Comparison of ENCODE assay signal across 30 cellular contexts in the genomic region with DNA sequence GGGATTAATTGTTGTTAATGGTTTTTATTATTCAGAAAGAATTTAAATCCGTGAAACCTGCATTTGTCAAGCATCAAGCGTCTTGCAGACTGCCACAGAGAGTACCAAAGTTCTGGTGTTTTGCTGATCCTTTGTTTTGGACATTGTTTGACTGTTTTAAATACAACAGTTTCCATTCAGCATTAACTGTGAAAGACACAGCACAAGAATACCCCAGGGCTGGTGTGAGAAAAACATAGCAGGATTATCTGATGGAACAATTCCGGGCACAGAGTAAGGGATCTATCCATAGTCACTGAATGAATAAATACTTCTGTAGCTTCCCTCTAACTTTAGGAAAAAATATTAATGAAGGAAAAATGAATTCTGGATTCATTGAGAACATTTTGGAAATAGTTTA.
"Had no signal": no experiment of that assay in that cellular context is flagged by ENCODE, and none has a peak within 500 bp of the region (broad histone marks: within the 10 kb centered on the region; RNA-seq: fewer than 3 reads in every experiment).

No MANE protein-coding gene starts in this region.

- H3K4me3 Mint-ChIP-seq: activated CD4-positive, alpha-beta memory T cell treated with anti-CD3 and anti-CD28 coated beads for 36 hours; activated CD4-positive, alpha-beta T cell treated with anti-CD3 and anti-CD28 coated beads, Interleukin-2, amount 10 ng/mL, durations not matched to agents 24 days and 14 days; activated naive CD4-positive, alpha-beta T cell treated with anti-CD3 and anti-CD28 coated beads, Interleukin-2, amount 10 ng/mL, durations not matched to agents 7 days and 5 days; activated naive CD8-positive, alpha-beta T cell treated with anti-CD3 and anti-CD28 coated beads, Interleukin-2, amount 10 ng/mL, durations not matched to agents 7 days and 5 days; activated T-helper 1 cell treated with anti-CD3 and anti-CD28 coated beads, Interleukin-12 subunit alpha, Interleukin-12 subunit beta, Interleukin-2, Interleukin-4 antibody, amounts not matched to agents 30 ng/mL and 10 ng/mL and 1 ng/mL, durations not matched to agents 14 hours and 24 hours and 36 hours; brain; naive B cell; neural crest cell; T-helper 17 cell; type B pancreatic cell had no signal

- H3K36me3 Mint-ChIP-seq: brain, type B pancreatic cell had no signal

- H3K27ac Mint-ChIP-seq: activated CD4-positive, alpha-beta memory T cell treated with anti-CD3 and anti-CD28 coated beads for 36 hours; activated CD4-positive, alpha-beta T cell treated with anti-CD3 and anti-CD28 coated beads, Interleukin-2, amount 10 ng/mL, durations not matched to agents 24 days and 14 days; activated naive CD4-positive, alpha-beta T cell treated with anti-CD3 and anti-CD28 coated beads, Interleukin-2, amount 10 ng/mL, durations not matched to agents 7 days and 5 days; activated naive CD8-positive, alpha-beta T cell treated with anti-CD3 and anti-CD28 coated beads, Interleukin-2, amount 10 ng/mL, durations not matched to agents 7 days and 5 days; activated T-helper 1 cell treated with anti-CD3 and anti-CD28 coated beads, Interleukin-12 subunit alpha, Interleukin-12 subunit beta, Interleukin-2, Interleukin-4 antibody, amounts not matched to agents 30 ng/mL and 10 ng/mL and 1 ng/mL, durations not matched to agents 14 hours and 24 hours and 36 hours; brain; naive B cell; type B pancreatic cell had no signal

- DNase-seq: activated CD4-positive, alpha-beta memory T cell treated with anti-CD3 and anti-CD28 coated beads for 36 hours; activated CD4-positive, alpha-beta T cell treated with anti-CD3 and anti-CD28 coated beads, Interleukin-2, amount 10 ng/mL, durations not matched to agents 24 days and 14 days; activated CD4-positive, CD25-positive, alpha-beta regulatory T cell treated with anti-CD3 and anti-CD28 coated beads, Interleukin-2, amount 50 U/mL, for 72 hours; activated CD8-positive, alpha-beta memory T cell treated with anti-CD3 and anti-CD28 coated beads, Interleukin-2, amount 50 U/mL, for 4 hours; activated effector memory CD4-positive, alpha-beta T cell treated with anti-CD3 and anti-CD28 coated beads, Interleukin-2, amount 50 U/mL, for 16 hours; activated naive CD4-positive, alpha-beta T cell treated with anti-CD3 and anti-CD28 coated beads, Interleukin-2, amount 10 ng/mL, durations not matched to agents 7 days and 5 days; activated naive CD8-positive, alpha-beta T cell treated with anti-CD3 and anti-CD28 coated beads, Interleukin-2, amount 10 ng/mL, durations not matched to agents 7 days and 5 days; activated T-cell treated with anti-CD3 and anti-CD28 coated beads, Interleukin-2, amount 50 U/mL, for 1 hour; dorsolateral prefrontal cortex; effector memory CD4-positive, alpha-beta T cell; gastrocnemius medialis; head of caudate nucleus; naive B cell; occipital lobe; posterior cingulate gyrus; stimulated activated CD4-positive, alpha-beta T cell treated with anti-CD3 and anti-CD28 coated beads, Interleukin-12 subunit alpha, Interleukin-12 subunit beta, amount 100 ng/mL, for 4 hours; stimulated activated CD4-positive, alpha-beta T cell treated with anti-CD3 and anti-CD28 coated beads, Interleukin-4, amount 100 ng/mL, for 1 hour; stimulated activated naive CD8-positive, alpha-beta T cell treated with anti-CD3 and anti-CD28 coated beads, Interleukin-15, Interleukin-2, amounts not matched to agents 100 U/mL and 50 U/mL, for 24 hours; T-helper 17 cell; T1000; uterus had no signal

- H3K36me3 ChIP-seq: ascending aorta, gastrocnemius medialis, uterus had no signal

- H3K27me3 Mint-ChIP-seq: activated CD4-positive, alpha-beta memory T cell treated with anti-CD3 and anti-CD28 coated beads for 36 hours; activated CD4-positive, alpha-beta T cell treated with anti-CD3 and anti-CD28 coated beads, Interleukin-2, amount 10 ng/mL, durations not matched to agents 24 days and 14 days; activated naive CD4-positive, alpha-beta T cell treated with anti-CD3 and anti-CD28 coated beads, Interleukin-2, amount 10 ng/mL, durations not matched to agents 7 days and 5 days; activated naive CD8-positive, alpha-beta T cell treated with anti-CD3 and anti-CD28 coated beads, Interleukin-2, amount 10 ng/mL, durations not matched to agents 7 days and 5 days; brain; naive B cell; T-helper 17 cell; type B pancreatic cell had no signal

- H3K4me1 Mint-ChIP-seq: activated naive CD4-positive, alpha-beta T cell treated with anti-CD3 and anti-CD28 coated beads, Interleukin-2, amount 10 ng/mL, durations not matched to agents 7 days and 5 days; brain had no signal

- H3K9me3 ChIP-seq: ascending aorta, gastrocnemius medialis, uterus had no signal

- ATAC-seq: gastrocnemius medialis; sciatic nerve; stimulated activated naive CD8-positive, alpha-beta T cell treated with anti-CD3 and anti-CD28 coated beads, Interleukin-15, Interleukin-2, amounts not matched to agents 100 U/mL and 50 U/mL, for 24 hours; T-helper 17 cell had no signal

- H3K27me3 ChIP-seq: ascending aorta, dorsolateral prefrontal cortex, gastrocnemius medialis, uterus had no signal

- H3K4me1 ChIP-seq: ascending aorta, gastrocnemius medialis, uterus had no signal

- H3K27ac ChIP-seq: ascending aorta, coronary artery, gastrocnemius medialis, skin epidermis, uterus had no signal

- H3K4me3 ChIP-seq: ascending aorta, coronary artery, dorsolateral prefrontal cortex, gastrocnemius medialis, lung, skin epidermis, uterus had no signal
